16 cellular contexts compared by ENCODE assay signal in the genomic region with DNA sequence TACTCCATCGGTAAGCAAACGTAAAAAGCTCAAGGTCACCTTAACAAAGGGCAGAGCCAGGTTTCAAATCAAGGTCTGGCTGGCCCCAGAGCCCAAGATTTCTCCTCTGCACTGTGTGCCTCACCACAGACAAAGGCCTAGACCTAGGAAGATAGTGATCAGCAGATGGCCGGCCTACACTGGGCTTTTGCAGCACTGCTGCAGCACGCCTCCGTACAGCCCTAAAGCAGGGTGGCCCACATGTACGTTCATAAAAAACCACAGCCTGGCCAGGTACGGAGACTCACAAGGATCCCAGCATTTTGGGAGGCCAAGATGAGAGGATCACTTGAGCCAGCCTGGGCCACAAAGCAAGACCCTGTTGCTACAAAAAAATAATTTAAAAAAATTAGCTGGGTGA.
"Had no signal": no experiment of that assay in that cellular context is flagged by ENCODE, and none has a peak within 500 bp of the region (broad histone marks: within the 10 kb centered on the region; RNA-seq: fewer than 3 reads in every experiment).

No MANE protein-coding gene starts in this region.

- ATAC-seq: activated CD8-positive, alpha-beta T cell treated with anti-CD3 and anti-CD28 coated beads for 36 hours; activated naive CD4-positive, alpha-beta T cell treated with anti-CD3 and anti-CD28 coated beads, Interleukin-2, amount 50 U/mL, for 72 hours; effector memory CD8-positive, alpha-beta T cell; lower lobe of right lung; stimulated activated naive CD8-positive, alpha-beta T cell treated with anti-CD3 and anti-CD28 coated beads, Interleukin-15, amount 100 ng/mL, for 72 hours had no signal

- DNase-seq: activated CD4-positive, alpha-beta T cell treated with anti-CD3 and anti-CD28 coated beads for 1 hour; activated CD8-positive, alpha-beta T cell treated with anti-CD3 and anti-CD28 coated beads for 36 hours; activated T-cell treated with anti-CD3 and anti-CD28 coated beads for 4 hours; amygdala; effector memory CD8-positive, alpha-beta T cell; hypothalamus; kidney glomerular epithelial cell; lower lobe of right lung; naive B cell; nucleus accumbens; stimulated activated CD4-positive, alpha-beta T cell treated with anti-CD3 and anti-CD28 coated beads, Interleukin-15, amount 100 ng/mL, for 24 hours; stimulated activated CD4-positive, alpha-beta T cell treated with anti-CD3 and anti-CD28 coated beads, Interleukin-4, amount 100 ng/mL, for 24 hours; stimulated activated naive CD8-positive, alpha-beta T cell treated with anti-CD3 and anti-CD28 coated beads, Interleukin-15, amount 100 ng/mL, for 72 hours; thyroid gland had no signal

- H3K27ac ChIP-seq: lower lobe of right lung, thyroid gland, vagina had no signal

- H3K9me3 ChIP-seq: lower lobe of right lung, thyroid gland, vagina had no signal

- H3K36me3 ChIP-seq: thyroid gland had no signal

- H3K4me3 ChIP-seq: lower lobe of right lung, thyroid gland, vagina had no signal

- H3K27me3 ChIP-seq: thyroid gland, vagina had no signal
